In genomic region chr10:46026106-46026505, GRCh38 we compare ENCODE assay signal across 25 cellular contexts. TPM values are rescaled to one million over a fixed set of nuclear protein-coding genes. Genes with fewer than 3 reads are reported as not detected.
DNase-seq lines count a peak whose midpoint lies in the region; ATAC-seq, FAIRE-seq and TF ChIP-seq lines count a peak whose summit lies in the region.
"Had no signal": no experiment of that assay in that cellular context is flagged by ENCODE, and none has a peak within 500 bp of the region (broad histone marks: within the 10 kb centered on the region; RNA-seq: fewer than 3 reads in every experiment).

No MANE protein-coding gene starts in this region.

- H3K27me3 ChIP-seq in CD8-positive, alpha-beta T cell (ENCODE audit: insufficient read depth, low read length): no peaks in the 10 kb centered on the region
- H3K27me3 ChIP-seq in astrocyte (ENCODE audit: insufficient read depth, low read length) (no peaks in the 10 kb centered on the region), osteoblast (ENCODE audit: insufficient read depth, low read length) (no peaks in the 10 kb centered on the region), SK-N-SH (ENCODE audit: insufficient read depth) (no peaks in the 10 kb centered on the region)
- H3K27me3 ChIP-seq: foreskin keratinocyte had no signal

- H3K9me2 ChIP-seq in SK-N-SH: no peaks in the 10 kb centered on the region

- ATAC-seq in CD8-positive, alpha-beta T cell: no peak
- no peak for ATAC-seq in activated CD8-positive, alpha-beta T cell treated with anti-CD3 and anti-CD28 coated beads, Interleukin-2, amount 10 ng/mL, durations not matched to agents 7 days and 5 days
- no peak for ATAC-seq in HG03469 (IDR thresholded peaks at IDR 0.05; ENCODE audit: unreplicated experiment)
- ATAC-seq: foreskin keratinocyte, lower lobe of right lung had no signal

- H3K9me3 ChIP-seq in CD8-positive, alpha-beta T cell (ENCODE audit: low read length): no peaks in the 10 kb centered on the region
- no peaks in the 10 kb centered on the region for H3K9me3 ChIP-seq in astrocyte (ENCODE audit: insufficient read depth, low read depth, low read length)
- no peaks in the 10 kb centered on the region for H3K9me3 ChIP-seq in osteoblast (ENCODE audit: low read depth, low read length)
- H3K9me3 ChIP-seq in SK-N-SH: no peaks in the 10 kb centered on the region
- H3K9me3 ChIP-seq: lower lobe of right lung had no signal

- peak overlapping the region; percentile 7 for H3K9ac ChIP-seq in astrocyte (ENCODE audit: low read length)
- H3K9ac ChIP-seq in SK-N-SH: no peak overlapping the region

- peaks cover 25% of the 10 kb centered on the region for H3K36me3 Mint-ChIP-seq in CD8-positive, alpha-beta T cell
- H3K36me3 Mint-ChIP-seq in astrocyte (ENCODE audit: low read depth, unreplicated experiment): peaks cover 2% of the 10 kb centered on the region
- H3K36me3 Mint-ChIP-seq in activated CD8-positive, alpha-beta T cell treated with anti-CD3 and anti-CD28 coated beads, Interleukin-2, amount 10 ng/mL, durations not matched to agents 7 days and 5 days (ENCODE audit: low read depth): peaks cover 21% of the 10 kb centered on the region

- peak overlapping the region; percentile 63 for H3K27ac Mint-ChIP-seq in CD8-positive, alpha-beta T cell
- H3K27ac Mint-ChIP-seq in astrocyte (ENCODE audit: unreplicated experiment): no peak overlapping the region
- H3K27ac Mint-ChIP-seq in activated CD8-positive, alpha-beta T cell treated with anti-CD3 and anti-CD28 coated beads, Interleukin-2, amount 10 ng/mL, durations not matched to agents 7 days and 5 days: no peak overlapping the region

- FAIRE-seq in astrocyte (lab: Jason Lieb, UNC): no peak
- FAIRE-seq: GM18507, islet of Langerhans had no signal

- no peaks in the 10 kb centered on the region for H3K36me3 ChIP-seq in CD8-positive, alpha-beta T cell (ENCODE audit: insufficient read depth, low read length)
- H3K36me3 ChIP-seq in astrocyte (ENCODE audit: insufficient read depth, low read length) (no peaks in the 10 kb centered on the region), osteoblast (ENCODE audit: insufficient read depth, low read length) (no peaks in the 10 kb centered on the region), SK-N-SH (replicated peaks in 1 of 2; ENCODE audit: control insufficient read depth in 1 of 2, insufficient read depth in 2 of 2, low read length in 1 of 2) (peaks cover 0 to 5% of the 10 kb centered on the region in 2 experiments)
- H3K36me3 ChIP-seq: lower lobe of right lung had no signal

- TF ChIP-seq EP300 in SK-N-SH (IDR thresholded peaks at IDR 0.05; ENCODE audit: borderline replicate concordance in 1 of 2, low read depth in 1 of 2, low read length in 1 of 2): no peak

- TF ChIP-seq RAD21 in SK-N-SH (IDR thresholded peaks at IDR 0.05; ENCODE audit: low read length): no peak

- no peak overlapping the region for H3K4me3 Mint-ChIP-seq in CD8-positive, alpha-beta T cell
- no peak overlapping the region for H3K4me3 Mint-ChIP-seq in astrocyte (ENCODE audit: unreplicated experiment)
- H3K4me3 Mint-ChIP-seq in activated CD8-positive, alpha-beta T cell treated with anti-CD3 and anti-CD28 coated beads, Interleukin-2, amount 10 ng/mL, durations not matched to agents 7 days and 5 days: no peak overlapping the region

- no peak overlapping the region for H3K27ac ChIP-seq in CD8-positive, alpha-beta T cell (ENCODE audit: low read depth, low read length)
- H3K27ac ChIP-seq in astrocyte (ENCODE audit: low read depth, low read length): peak overlapping the region; percentile 13
- H3K27ac ChIP-seq in osteoblast (ENCODE audit: low read depth, low read length): peak overlapping the region; percentile 97
- no peak overlapping the region for H3K27ac ChIP-seq in SK-N-SH (ENCODE audit: low read depth in 2 of 2, low read length in 1 of 2)
- H3K27ac ChIP-seq: foreskin keratinocyte, lower lobe of right lung had no signal

- H3K4me3 ChIP-seq in AG10803 (ENCODE audit: low read length) (no peak overlapping the region), astrocyte (ENCODE audit: insufficient read depth, low read depth, low read length) (no peak overlapping the region), osteoblast (ENCODE audit: insufficient read depth, low read length) (no peak overlapping the region), SK-N-SH (ENCODE audit: low read depth in 2 of 2, low read length in 1 of 2) (no peak overlapping the region)
- no peak overlapping the region for H3K4me3 ChIP-seq in CD8-positive, alpha-beta T cell (ENCODE audit: low read depth, low read length)
- H3K4me3 ChIP-seq: lower lobe of right lung had no signal

- POLR2A ChIA-PET in CD8-positive, alpha-beta T cell (lab: Charles Lee): no interaction called here
- POLR2A ChIA-PET in activated CD8-positive, alpha-beta T cell treated with anti-CD3 and anti-CD28 coated beads, Interleukin-2, amount 10 ng/mL, durations not matched to agents 7 days and 5 days (lab: Charles Lee): no interaction called here
- POLR2A ChIA-PET in SK-N-SH (lab: Yijun Ruan, JAX): no interaction called here

- H3K9me3 Mint-ChIP-seq in CD8-positive, alpha-beta T cell: no peaks in the 10 kb centered on the region
- no peaks in the 10 kb centered on the region for H3K9me3 Mint-ChIP-seq in astrocyte (ENCODE audit: unreplicated experiment)
- H3K9me3 Mint-ChIP-seq in activated CD8-positive, alpha-beta T cell treated with anti-CD3 and anti-CD28 coated beads, Interleukin-2, amount 10 ng/mL, durations not matched to agents 7 days and 5 days (ENCODE audit: insufficient read depth): no peaks in the 10 kb centered on the region
- H3K9me3 Mint-ChIP-seq: CD4-positive, alpha-beta memory T cell had no signal

- intact Hi-C loops in CD8-positive, alpha-beta T cell (cut with DNase I, micrococcal nuclease): loop anchor here (5.0 to 10.0 kb wide), 3 partner anchors 66 to 791 kb away; no protein-coding TSS in a partner anchor

- DNase-seq in AG10803 (ENCODE audit: low read depth) (peak; percentile 24), astrocyte (ENCODE audit: low read depth) (no peak), osteoblast (ENCODE audit: insufficient read length, low spot score, missing footprints) (no peak), SK-N-SH (no peak)
- no peak for DNase-seq in CD8-positive, alpha-beta T cell
- DNase-seq in activated CD8-positive, alpha-beta T cell treated with anti-CD3 and anti-CD28 coated beads, Interleukin-2, amount 10 ng/mL, durations not matched to agents 7 days and 5 days: no peak
- DNase-seq: activated naive CD4-positive, alpha-beta T cell treated with Interleukin-2 at 50 U/mL for 16 hours; activated T-cell treated with anti-CD3 and anti-CD28 coated beads, Interleukin-2, amount 50 U/mL, for 1 hour; CD4-positive, alpha-beta memory T cell; central memory CD4-positive, alpha-beta T cell; DMS153; foreskin keratinocyte; GDM1; H7; lower lobe of right lung; NCI-H1694 treated with DMSO at 0.1 percent for 48 hours; NCI-H69; nucleus accumbens; substantia nigra had no signal

- H4K20me1 ChIP-seq in astrocyte (ENCODE audit: insufficient read depth, low read length) (peaks cover 79% of the 10 kb centered on the region), osteoblast (ENCODE audit: insufficient read depth, low read length) (peaks cover 48% of the 10 kb centered on the region), SK-N-SH (ENCODE audit: insufficient read depth) (peaks cover 24% of the 10 kb centered on the region)

- peaks cover 22% of the 10 kb centered on the region for H3F3A ChIP-seq in SK-N-SH (replicated peaks; ENCODE audit: insufficient read depth)

- H2AFZ ChIP-seq in astrocyte (ENCODE audit: low read depth, low read length): no peak overlapping the region
- H2AFZ ChIP-seq in osteoblast (ENCODE audit: low read length): no peak overlapping the region
- H2AFZ ChIP-seq in SK-N-SH (ENCODE audit: low read depth): no peak overlapping the region

- H3K79me2 ChIP-seq in astrocyte (ENCODE audit: insufficient read depth, low read length) (peaks cover 92% of the 10 kb centered on the region), osteoblast (ENCODE audit: insufficient read depth, low read length) (peaks cover 86% of the 10 kb centered on the region), SK-N-SH (ENCODE audit: insufficient read depth) (peaks cover 86% of the 10 kb centered on the region)

- CTCF ChIA-PET in CD8-positive, alpha-beta T cell (lab: Charles Lee): interaction anchor here (1.1 kb wide), 1 partner anchor 10 kb away, joined by 3 read pairs; no protein-coding TSS in a partner anchor
- CTCF ChIA-PET in activated CD8-positive, alpha-beta T cell treated with anti-CD3 and anti-CD28 coated beads, Interleukin-2, amount 10 ng/mL, durations not matched to agents 7 days and 5 days (lab: Charles Lee): no interaction called here
- CTCF ChIA-PET in SK-N-SH (lab: Yijun Ruan, JAX): no interaction called here

- TF ChIP-seq CTCF in AG10803 (conservative IDR thresholded peaks at IDR 0.05; ENCODE audit: low read length) (no peak), astrocyte (IDR thresholded peaks at IDR 0.05; ENCODE audit: insufficient read depth, low read depth, low read length) (no peak), osteoblast (IDR thresholded peaks at IDR 0.05; ENCODE audit: extremely low read depth, low read depth, low read length) (no peak), SK-N-SH (IDR thresholded peaks at IDR 0.05) (no peak)
- TF ChIP-seq CTCF in CD8-positive, alpha-beta T cell (IDR thresholded peaks at IDR 0.05): no peak

- no peaks in the 10 kb centered on the region for H3K27me3 Mint-ChIP-seq in CD8-positive, alpha-beta T cell (ENCODE audit: low read depth)
- no peaks in the 10 kb centered on the region for H3K27me3 Mint-ChIP-seq in astrocyte (ENCODE audit: low read depth, unreplicated experiment)
- H3K27me3 Mint-ChIP-seq in activated CD8-positive, alpha-beta T cell treated with anti-CD3 and anti-CD28 coated beads, Interleukin-2, amount 10 ng/mL, durations not matched to agents 7 days and 5 days (ENCODE audit: low read depth): no peaks in the 10 kb centered on the region
- H3K27me3 Mint-ChIP-seq: CD4-positive, alpha-beta memory T cell had no signal

- H3K4me1 ChIP-seq in CD8-positive, alpha-beta T cell (ENCODE audit: insufficient read depth, low read length): peaks cover 74% of the 10 kb centered on the region
- H3K4me1 ChIP-seq in astrocyte (ENCODE audit: insufficient read depth, low read length) (peaks cover 48% of the 10 kb centered on the region), osteoblast (ENCODE audit: insufficient read depth, low read length) (peaks cover 76% of the 10 kb centered on the region), SK-N-SH (ENCODE audit: control insufficient read depth in 1 of 2, insufficient read depth in 2 of 2, low read depth in 1 of 2, low read length in 1 of 2) (peaks cover 0 to 18% of the 10 kb centered on the region in 2 experiments; a peak in 3 of 4 replicates)

- H3K4me1 Mint-ChIP-seq in CD8-positive, alpha-beta T cell (ENCODE audit: low read depth): peaks cover 82% of the 10 kb centered on the region
- peaks cover 56% of the 10 kb centered on the region for H3K4me1 Mint-ChIP-seq in astrocyte (ENCODE audit: low read depth, unreplicated experiment)
- peaks cover 76% of the 10 kb centered on the region for H3K4me1 Mint-ChIP-seq in activated CD8-positive, alpha-beta T cell treated with anti-CD3 and anti-CD28 coated beads, Interleukin-2, amount 10 ng/mL, durations not matched to agents 7 days and 5 days (ENCODE audit: low read depth)

- H3K4me2 ChIP-seq in astrocyte (ENCODE audit: low read length) (no peak overlapping the region), osteoblast (ENCODE audit: insufficient read depth, low read length) (peak overlapping the region; percentile 21), SK-N-SH (no peak overlapping the region)

RNA-seq across cellular contexts. Expression of gene NCOA4, which starts 4.3 kb away (rescaled TPM):
- 10 to 100 TPM; 47.4 to 51.5 TPM for total RNA-seq in CD8-positive, alpha-beta T cell
- total RNA-seq in astrocyte (116 and 120 TPM in 2 replicates), osteoblast (260 TPM in 2 replicates)
- total RNA-seq in activated CD8-positive, alpha-beta T cell treated with anti-CD3 and anti-CD28 coated beads, Interleukin-2, amount 10 ng/mL, durations not matched to agents 7 days and 5 days: 100 to 1,000 TPM; 119 to 120 TPM
- polyA plus RNA-seq in SK-N-SH (2012; rRNA removed): 30.3 and 44.9 TPM in 2 replicates
- polyA plus RNA-seq in SK-N-SH (2012; cell fraction: cytosol; rRNA removed): 46.0 and 47.0 TPM in 2 replicates
- polyA plus RNA-seq in SK-N-SH (2012; cell fraction: nucleus; rRNA removed): 16.1 and 30.8 TPM in 2 replicates

RNA-seq across cellular contexts. Expression of gene MSMB, which starts 20.0 kb away (rescaled TPM):
- not detected for total RNA-seq in CD8-positive, alpha-beta T cell
- total RNA-seq in astrocyte (not detected in 2 replicates), osteoblast (not detected in 2 replicates)
- not detected for total RNA-seq in activated CD8-positive, alpha-beta T cell treated with anti-CD3 and anti-CD28 coated beads, Interleukin-2, amount 10 ng/mL, durations not matched to agents 7 days and 5 days
- not detected in 2 replicates for polyA plus RNA-seq in SK-N-SH (2012; rRNA removed)
- not detected in 2 replicates for polyA plus RNA-seq in SK-N-SH (2012; cell fraction: cytosol; rRNA removed)
- polyA plus RNA-seq in SK-N-SH (2012; cell fraction: nucleus; rRNA removed): not detected in 2 replicates
- total RNA-seq: CD4-positive, alpha-beta memory T cell; dermis microvascular lymphatic vessel endothelial cell; foreskin keratinocyte; H7; renal cortical epithelial cell; urinary bladder had no signal
- polyA plus RNA-seq: CD4-positive, alpha-beta memory T cell; foreskin keratinocyte had no signal

RNA-seq across cellular contexts. Expression of gene TIMM23, which starts 53.8 kb away (rescaled TPM):
- total RNA-seq in CD8-positive, alpha-beta T cell: 10 to 100 TPM; 46.5 to 46.8 TPM
- total RNA-seq in astrocyte: 90.9 and 93.2 TPM in 2 replicates
- total RNA-seq in osteoblast: 60.4 and 62.6 TPM in 2 replicates
- 10 to 100 TPM; 61.3 to 61.9 TPM for total RNA-seq in activated CD8-positive, alpha-beta T cell treated with anti-CD3 and anti-CD28 coated beads, Interleukin-2, amount 10 ng/mL, durations not matched to agents 7 days and 5 days
- polyA plus RNA-seq in SK-N-SH (2012; rRNA removed): 87.0 and 96.4 TPM in 2 replicates
- polyA plus RNA-seq in SK-N-SH (2012; cell fraction: cytosol; rRNA removed): 111 and 139 TPM in 2 replicates
- 25.1 and 42.9 TPM in 2 replicates for polyA plus RNA-seq in SK-N-SH (2012; cell fraction: nucleus; rRNA removed)

Comparison
In these comparisons a context has a peak if more than half of its experiments do, and no peak if none do; other contexts are left out.
1. H3K27ac ChIP-seq: peak in astrocyte (single experiment) and osteoblast (single experiment); none in CD8-positive, alpha-beta T cell (single experiment) and SK-N-SH (0 of 2).